In genomic region chr10:5775705-5776104, GRCh38 we compare ENCODE assay signal across 8 cellular contexts. TPM values are rescaled to one million over a fixed set of nuclear protein-coding genes. Genes with fewer than 3 reads are reported as not detected.
DNase-seq lines count a peak whose midpoint lies in the region; ATAC-seq and TF ChIP-seq lines count a peak whose summit lies in the region.

No MANE protein-coding gene starts in this region.

- DNase-seq in T-helper 17 cell (peak; percentile 59 to 71 (median 67)), glutamatergic neuron (no peak), brain microvascular endothelial cell (no peak)
- peak; percentile 60 to 92 (median 89) for DNase-seq in naive thymus-derived CD4-positive, alpha-beta T cell
- DNase-seq in stimulated activated effector memory CD8-positive, alpha-beta T cell treated with anti-CD3 and anti-CD28 coated beads, Interleukin-12 subunit alpha, Interleukin-12 subunit beta, amount 100 ng/mL, for 72 hours (ENCODE audit: low spot score in 2 of 2): peak in 1 of 2 donors; percentile 5

- in situ Hi-C loops in brain microvascular endothelial cell (cut with HindIII; ENCODE audit: low pct_ligation_motif_present, low sequenced_read_pairs): no loop called here

- no peaks in the 10 kb centered on the region for H3K9me3 Mint-ChIP-seq in activated naive CD4-positive, alpha-beta T cell treated with anti-CD3 and anti-CD28 coated beads, Interleukin-2, amount 50 U/mL, for 24 hours
- H3K9me3 Mint-ChIP-seq in naive thymus-derived CD4-positive, alpha-beta T cell: peaks cover 0 to 4% (median 0%) of the 10 kb centered on the region in 11 donors
- H3K9me3 Mint-ChIP-seq in stimulated activated effector memory CD8-positive, alpha-beta T cell treated with anti-CD3 and anti-CD28 coated beads, Interleukin-12 subunit alpha, Interleukin-12 subunit beta, amount 100 ng/mL, for 72 hours: no peaks in the 10 kb centered on the region
- H3K9me3 Mint-ChIP-seq in glutamatergic neuron (ENCODE audit: unreplicated experiment): peaks cover 1% of the 10 kb centered on the region

- TF ChIP-seq CTCF in glutamatergic neuron (IDR thresholded peaks at IDR 0.05; ENCODE audit: partially characterized antibody, unreplicated experiment): no peak
- TF ChIP-seq CTCF in brain microvascular endothelial cell (IDR thresholded peaks at IDR 0.05; ENCODE audit: low read depth, low read length, missing control alignments): no peak

- H3K27me3 Mint-ChIP-seq in T-helper 17 cell: no peaks in the 10 kb centered on the region
- H3K27me3 Mint-ChIP-seq in activated naive CD4-positive, alpha-beta T cell treated with anti-CD3 and anti-CD28 coated beads, Interleukin-2, amount 50 U/mL, for 24 hours: no peaks in the 10 kb centered on the region
- no peaks in the 10 kb centered on the region for H3K27me3 Mint-ChIP-seq in naive thymus-derived CD4-positive, alpha-beta T cell
- H3K27me3 Mint-ChIP-seq in glutamatergic neuron (ENCODE audit: unreplicated experiment): peaks cover 1% of the 10 kb centered on the region

- H3K36me3 ChIP-seq in naive thymus-derived CD4-positive, alpha-beta T cell (ENCODE audit: control insufficient read depth in 2 of 3, insufficient read depth in 3 of 3, low read length in 3 of 3): peaks cover 0 to 13% (median 5%) of the 10 kb centered on the region in 3 experiments
- H3K36me3 ChIP-seq in brain microvascular endothelial cell (replicated peaks): peaks cover 19% of the 10 kb centered on the region

- TF ChIP-seq POLR2A in GM18505 (IDR thresholded peaks at IDR 0.05; ENCODE audit: borderline replicate concordance, extremely low read depth, insufficient read depth, insufficient read length): no peak

- peaks cover 9% of the 10 kb centered on the region for H3K36me3 Mint-ChIP-seq in T-helper 17 cell (ENCODE audit: low read depth)
- peaks cover 18% of the 10 kb centered on the region for H3K36me3 Mint-ChIP-seq in activated naive CD4-positive, alpha-beta T cell treated with anti-CD3 and anti-CD28 coated beads, Interleukin-2, amount 50 U/mL, for 24 hours
- H3K36me3 Mint-ChIP-seq in naive thymus-derived CD4-positive, alpha-beta T cell: peaks cover 0 to 55% (median 30%) of the 10 kb centered on the region in 5 donors
- H3K36me3 Mint-ChIP-seq in stimulated activated effector memory CD8-positive, alpha-beta T cell treated with anti-CD3 and anti-CD28 coated beads, Interleukin-12 subunit alpha, Interleukin-12 subunit beta, amount 100 ng/mL, for 72 hours: peaks cover 100% of the 10 kb centered on the region
- no peaks in the 10 kb centered on the region for H3K36me3 Mint-ChIP-seq in glutamatergic neuron (ENCODE audit: unreplicated experiment)

- peak overlapping the region; percentile 92 for H3K27ac Mint-ChIP-seq in T-helper 17 cell
- peak overlapping the region; percentile 87 for H3K27ac Mint-ChIP-seq in activated naive CD4-positive, alpha-beta T cell treated with anti-CD3 and anti-CD28 coated beads, Interleukin-2, amount 50 U/mL, for 24 hours
- H3K27ac Mint-ChIP-seq in naive thymus-derived CD4-positive, alpha-beta T cell: peak overlapping the region; percentile 83 to 95 (median 94)
- peak overlapping the region; percentile 76 for H3K27ac Mint-ChIP-seq in stimulated activated effector memory CD8-positive, alpha-beta T cell treated with anti-CD3 and anti-CD28 coated beads, Interleukin-12 subunit alpha, Interleukin-12 subunit beta, amount 100 ng/mL, for 72 hours
- H3K27ac Mint-ChIP-seq in glutamatergic neuron (ENCODE audit: unreplicated experiment): no peak overlapping the region

- H3K4me3 Mint-ChIP-seq in T-helper 17 cell (peak overlapping the region; percentile 77), glutamatergic neuron (ENCODE audit: unreplicated experiment) (no peak overlapping the region)
- peak overlapping the region; percentile 76 for H3K4me3 Mint-ChIP-seq in activated naive CD4-positive, alpha-beta T cell treated with anti-CD3 and anti-CD28 coated beads, Interleukin-2, amount 50 U/mL, for 24 hours
- peak overlapping the region; percentile 59 to 82 (median 76) for H3K4me3 Mint-ChIP-seq in naive thymus-derived CD4-positive, alpha-beta T cell
- H3K4me3 Mint-ChIP-seq in stimulated activated effector memory CD8-positive, alpha-beta T cell treated with anti-CD3 and anti-CD28 coated beads, Interleukin-12 subunit alpha, Interleukin-12 subunit beta, amount 100 ng/mL, for 72 hours: no peak overlapping the region

- ATAC-seq in T-helper 17 cell (peak; percentile 99), HG03571 (IDR thresholded peaks at IDR 0.05; ENCODE audit: unreplicated experiment) (no peak), GM18505 (IDR thresholded peaks at IDR 0.05; ENCODE audit: unreplicated experiment) (no peak)
- ATAC-seq in naive thymus-derived CD4-positive, alpha-beta T cell: peak; percentile 99
- ATAC-seq in stimulated activated effector memory CD8-positive, alpha-beta T cell treated with anti-CD3 and anti-CD28 coated beads, Interleukin-12 subunit alpha, Interleukin-12 subunit beta, amount 100 ng/mL, for 72 hours: peak; percentile 95

- no peaks in the 10 kb centered on the region for H3K27me3 ChIP-seq in naive thymus-derived CD4-positive, alpha-beta T cell (ENCODE audit: control insufficient read depth in 2 of 2, insufficient read depth in 2 of 2, low read length in 2 of 2)
- no peaks in the 10 kb centered on the region for H3K27me3 ChIP-seq in brain microvascular endothelial cell (replicated peaks)

- POLR2A ChIA-PET in naive thymus-derived CD4-positive, alpha-beta T cell (lab: Charles Lee): interaction anchor here (2.0 to 3.2 kb wide), 2 partner anchors 35 to 38 kb away, joined by 14 read pairs; partner anchors contain the start of gene GDI2

- H3K4me1 Mint-ChIP-seq in T-helper 17 cell (peaks cover 31% of the 10 kb centered on the region), glutamatergic neuron (ENCODE audit: low read depth, unreplicated experiment) (peaks cover 7% of the 10 kb centered on the region)
- peaks cover 74% of the 10 kb centered on the region for H3K4me1 Mint-ChIP-seq in activated naive CD4-positive, alpha-beta T cell treated with anti-CD3 and anti-CD28 coated beads, Interleukin-2, amount 50 U/mL, for 24 hours
- peaks cover 23 to 70% (median 59%) of the 10 kb centered on the region in 7 donors for H3K4me1 Mint-ChIP-seq in naive thymus-derived CD4-positive, alpha-beta T cell
- peaks cover 31% of the 10 kb centered on the region for H3K4me1 Mint-ChIP-seq in stimulated activated effector memory CD8-positive, alpha-beta T cell treated with anti-CD3 and anti-CD28 coated beads, Interleukin-12 subunit alpha, Interleukin-12 subunit beta, amount 100 ng/mL, for 72 hours

- peaks cover 15 to 24% of the 10 kb centered on the region in 2 donors for H3K4me1 ChIP-seq in naive thymus-derived CD4-positive, alpha-beta T cell (ENCODE audit: control insufficient read depth in 2 of 2, insufficient read depth in 2 of 2, low read length in 2 of 2)

- H3K4me3 ChIP-seq in naive thymus-derived CD4-positive, alpha-beta T cell (ENCODE audit: low read length): peak overlapping the region; percentile 32
- no peak overlapping the region for H3K4me3 ChIP-seq in brain microvascular endothelial cell (ENCODE audit: low read depth, low read length)

- peak overlapping the region; percentile 72 for H3K27ac ChIP-seq in naive thymus-derived CD4-positive, alpha-beta T cell (ENCODE audit: low read depth, low read length)
- H3K27ac ChIP-seq in brain microvascular endothelial cell: no peak overlapping the region

- CTCF ChIA-PET in naive thymus-derived CD4-positive, alpha-beta T cell (lab: Charles Lee): interaction anchor here (1.4 kb wide), 1 partner anchor 201 kb away, joined by 3 read pairs; the partner anchor contains the start of gene IL15RA

- H3K9me3 ChIP-seq in T-helper 17 cell (ENCODE audit: control insufficient read depth, low read length, poor library complexity, severe bottlenecking): no peaks in the 10 kb centered on the region
- no peaks in the 10 kb centered on the region for H3K9me3 ChIP-seq in naive thymus-derived CD4-positive, alpha-beta T cell (ENCODE audit: control insufficient read depth in 2 of 3, low read length in 3 of 3)

- intact Hi-C loops in naive thymus-derived CD4-positive, alpha-beta T cell (cut with micrococcal nuclease): loop anchor here (1.0 to 5.0 kb wide), 6 partner anchors 13 to 98 kb away; partner anchors contain the start of genes GDI2 (in 2 of the 2) and TASOR2 (in 2 of the 2)

RNA-seq across cellular contexts. Expression of gene GDI2, which starts 37.5 kb away (rescaled TPM):
- total RNA-seq in T-helper 17 cell: 100 to 1,000 TPM in 1 of 2 donors, 10 to 100 TPM in 1; 95.5 to 109 TPM
- 100 to 1,000 TPM in 4 of 5 experiments, 10 to 100 TPM in 1; 85.3 to 236 (median 121) TPM for total RNA-seq in naive thymus-derived CD4-positive, alpha-beta T cell
- 100 to 1,000 TPM; 144 to 186 TPM for polyA plus RNA-seq in naive thymus-derived CD4-positive, alpha-beta T cell
- 294 TPM for total RNA-seq in glutamatergic neuron (ENCODE audit: unreplicated experiment)

Comparison
In these comparisons a context has a peak if more than half of its experiments do, and no peak if none do; other contexts are left out.
1. ATAC-seq: peak in T-helper 17 cell (single experiment), naive thymus-derived CD4-positive, alpha-beta T cell (single experiment) and stimulated activated effector memory CD8-positive, alpha-beta T cell treated with anti-CD3 and anti-CD28 coated beads, Interleukin-12 subunit alpha, Interleukin-12 subunit beta, amount 100 ng/mL, for 72 hours (single experiment); none in HG03571 (single experiment) and GM18505 (single experiment).
2. DNase-seq: peak in T-helper 17 cell (3 of 3) and naive thymus-derived CD4-positive, alpha-beta T cell (9 of 9); none in glutamatergic neuron (single experiment) and brain microvascular endothelial cell (single experiment).
3. H3K4me3 Mint-ChIP-seq: peak in T-helper 17 cell (single experiment), activated naive CD4-positive, alpha-beta T cell treated with anti-CD3 and anti-CD28 coated beads, Interleukin-2, amount 50 U/mL, for 24 hours (single experiment) and naive thymus-derived CD4-positive, alpha-beta T cell (10 of 10); none in stimulated activated effector memory CD8-positive, alpha-beta T cell treated with anti-CD3 and anti-CD28 coated beads, Interleukin-12 subunit alpha, Interleukin-12 subunit beta, amount 100 ng/mL, for 72 hours (single experiment) and glutamatergic neuron (single experiment).